8 cellular contexts compared by ENCODE assay signal in the genomic region with DNA sequence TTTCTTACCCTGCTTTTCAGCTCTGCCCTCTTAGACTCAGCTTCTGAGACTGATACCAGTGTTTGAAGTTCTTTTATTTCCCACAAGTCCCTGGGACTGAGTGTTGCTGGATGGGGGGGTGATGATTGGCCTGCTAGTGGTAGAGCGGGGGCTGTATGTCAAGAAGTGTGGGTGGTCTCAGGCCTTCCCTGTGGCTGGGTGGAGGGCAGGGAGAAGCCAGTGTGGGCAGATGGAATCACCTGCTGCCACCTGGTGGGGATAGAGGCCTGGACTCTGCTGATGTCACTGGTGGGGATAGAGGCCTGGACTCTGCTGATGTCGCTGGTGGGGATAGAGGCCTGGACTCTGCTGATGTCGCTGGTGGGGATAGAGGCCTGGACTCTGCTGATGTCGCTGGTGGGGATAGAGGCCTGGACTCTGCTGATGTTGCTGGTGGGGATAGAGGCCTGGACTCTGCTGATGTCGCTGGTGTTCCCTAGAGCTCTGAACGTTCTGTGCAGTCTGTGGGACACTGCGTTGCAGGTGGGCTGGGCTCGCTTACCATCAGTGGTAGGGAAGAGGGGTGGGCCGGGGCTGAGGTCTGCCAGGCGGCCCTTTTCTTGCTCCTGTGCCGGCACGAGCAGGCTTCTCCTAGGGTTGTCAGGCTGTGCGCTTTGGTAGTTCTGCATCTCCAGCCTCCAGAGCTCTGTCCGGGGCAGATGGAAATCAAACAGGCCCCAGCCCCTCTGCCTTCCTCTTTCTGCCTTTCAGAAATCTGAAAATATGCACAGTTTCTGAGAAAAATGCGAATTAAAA.
DNase-seq lines count a peak whose midpoint lies in the region; ATAC-seq, FAIRE-seq and TF ChIP-seq lines count a peak whose summit lies in the region.

No MANE protein-coding gene starts in this region.

- FAIRE-seq in urothelium cell line (lab: Jason Lieb, UNC), result no peak

- no peaks in the 10 kb centered on the region for H3K9me3 Mint-ChIP-seq in T-helper 1 cell treated with Interleukin-12 subunit alpha and Interleukin-12 subunit beta and Interleukin-4 antibody, amounts not matched to agents 30 μg/mL and 1 μg/mL, for 36 hours

- TF ChIP-seq CTCF in choroid plexus epithelial cell (conservative IDR thresholded peaks at IDR 0.05; ENCODE audit: low read depth, low read length) (peak; percentile 68), mucosa of descending colon (IDR thresholded peaks at IDR 0.05) (no peak)

- ATAC-seq in HG02938 (IDR thresholded peaks at IDR 0.05; ENCODE audit: unreplicated experiment) (peak; percentile 53), mucosa of descending colon (peak; percentile 66)

- H3K4me3 ChIP-seq in choroid plexus epithelial cell (ENCODE audit: low read depth, low read length) (no peak overlapping the region), mucosa of descending colon (no peak overlapping the region)

- no peak overlapping the region for H3K4me3 Mint-ChIP-seq in T-helper 1 cell treated with Interleukin-12 subunit alpha and Interleukin-12 subunit beta and Interleukin-4 antibody, amounts not matched to agents 30 μg/mL and 1 μg/mL, for 36 hours

- H3K27ac Mint-ChIP-seq in T-helper 1 cell treated with Interleukin-12 subunit alpha and Interleukin-12 subunit beta and Interleukin-4 antibody, amounts not matched to agents 30 μg/mL and 1 μg/mL, for 36 hours, result peak overlapping the region; percentile 10

- intact Hi-C loops in mucosa of descending colon (cut with DNase I, micrococcal nuclease), result no loop called here

- peaks cover 15% of the 10 kb centered on the region for H3K4me1 Mint-ChIP-seq in T-helper 1 cell treated with Interleukin-12 subunit alpha and Interleukin-12 subunit beta and Interleukin-4 antibody, amounts not matched to agents 30 μg/mL and 1 μg/mL, for 36 hours (ENCODE audit: low read depth)

- no peaks in the 10 kb centered on the region for H3K27me3 Mint-ChIP-seq in T-helper 1 cell treated with Interleukin-12 subunit alpha and Interleukin-12 subunit beta and Interleukin-4 antibody, amounts not matched to agents 30 μg/mL and 1 μg/mL, for 36 hours (ENCODE audit: low read depth)

- H3K36me3 ChIP-seq in mucosa of descending colon (ENCODE audit: low read depth), result no peaks in the 10 kb centered on the region

- H3K36me3 Mint-ChIP-seq in T-helper 1 cell treated with Interleukin-12 subunit alpha and Interleukin-12 subunit beta and Interleukin-4 antibody, amounts not matched to agents 30 μg/mL and 1 μg/mL, for 36 hours (ENCODE audit: low read depth), result peaks cover 2% of the 10 kb centered on the region

- H3K9me3 ChIP-seq in mucosa of descending colon, result no peaks in the 10 kb centered on the region

- DNase-seq in G401 (ENCODE audit: low spot score), result peak; percentile 72
- peak; percentile 47 for DNase-seq in choroid plexus epithelial cell (ENCODE audit: low read depth)
- peak in 2 of 3 donors; percentile 50 to 68 for DNase-seq in mucosa of descending colon
- DNase-seq in urothelium cell line (ENCODE audit: low spot score), result peak; percentile 19
- DNase-seq in RPMI8226, result no peak
- no peak for DNase-seq in foreskin melanocyte

- H3K4me1 ChIP-seq in mucosa of descending colon (ENCODE audit: low read depth), result peaks cover 2% of the 10 kb centered on the region

- in situ Hi-C loops in G401 (cut with HindIII; ENCODE audit: low sequenced_read_pairs), result no loop called here

Comparison
In these comparisons a context has a peak if more than half of its experiments do, and no peak if none do; other contexts are left out.
1. DNase-seq: peak in G401 (single experiment), choroid plexus epithelial cell (single experiment), mucosa of descending colon (2 of 3) and urothelium cell line (single experiment); none in RPMI8226 (single experiment) and foreskin melanocyte (single experiment).